2 cellular contexts compared by ENCODE assay signal in the genomic region with DNA sequence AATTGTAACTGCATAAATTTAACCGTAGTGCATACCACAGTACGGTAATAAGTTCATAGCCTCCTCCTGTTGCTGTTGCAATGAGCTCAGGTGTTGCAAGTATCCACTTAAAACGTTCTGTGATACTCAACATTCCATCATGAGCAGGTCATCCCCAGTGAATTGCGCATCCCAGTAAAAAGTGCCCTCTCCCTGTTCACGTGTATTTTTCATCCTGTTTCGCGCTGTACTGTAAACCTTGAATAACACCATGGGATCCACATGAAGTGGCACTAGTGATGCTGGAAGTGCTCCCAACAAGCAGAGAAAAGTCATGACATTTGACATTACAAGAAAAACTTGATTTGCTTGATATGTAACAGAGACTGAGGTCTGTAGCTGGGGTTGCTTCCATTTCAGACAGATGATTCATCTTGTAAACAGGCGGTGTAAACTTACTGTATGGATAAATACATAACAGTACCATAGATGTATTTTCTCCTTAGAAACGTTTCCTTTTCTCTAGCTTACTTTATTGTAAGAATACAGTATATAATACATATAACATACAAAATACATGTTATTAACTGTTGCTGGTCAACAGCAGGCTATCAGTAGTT. TPM values are rescaled to one million over a fixed set of nuclear protein-coding genes. Genes with fewer than 3 reads are reported as not detected.
"Had no signal": no experiment of that assay in that cellular context is flagged by ENCODE, and none has a peak within 500 bp of the region (broad histone marks: within the 10 kb centered on the region; RNA-seq: fewer than 3 reads in every experiment).

No MANE protein-coding gene starts in this region.

RNA-seq across cellular contexts. Expression of a gene that starts 2.4 kb away (rescaled TPM):
- polyA plus RNA-seq: aorta, IgD-negative memory B cell had no signal
